In the genomic region with DNA sequence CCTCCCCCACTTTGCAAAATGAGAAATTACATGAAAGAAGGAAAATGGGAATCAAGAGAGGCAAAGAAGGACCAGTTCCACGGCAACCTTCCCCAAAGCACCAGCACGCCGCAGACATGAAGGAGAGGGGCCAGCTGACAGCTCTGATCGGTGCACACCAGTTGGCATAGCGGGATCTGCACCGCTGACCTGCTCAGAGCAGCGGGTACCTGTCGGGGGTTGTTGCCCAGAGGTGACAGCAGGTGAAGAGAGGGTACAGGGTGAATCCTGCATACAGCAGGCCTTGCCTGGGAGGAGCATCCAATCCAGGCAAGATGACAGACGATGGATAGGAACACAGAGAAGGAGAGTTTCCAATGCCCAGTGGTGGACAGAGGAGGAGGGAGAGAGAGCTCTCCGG, we compare ENCODE assay signal across 11 cellular contexts. TPM values are rescaled to one million over a fixed set of nuclear protein-coding genes. Genes with fewer than 3 reads are reported as not detected.
A peak's percentile ranks its signal among the peaks of the same experiment; 100 is the strongest.
DNase-seq lines count a peak whose midpoint lies in the region; ATAC-seq and TF ChIP-seq lines count a peak whose summit lies in the region.
"Had no signal": no experiment of that assay in that cellular context is flagged by ENCODE, and none has a peak within 500 bp of the region (broad histone marks: within the 10 kb centered on the region; RNA-seq: fewer than 3 reads in every experiment).

No MANE protein-coding gene starts in this region.

- in situ Hi-C loops in gastrocnemius medialis (cut with MboI; ENCODE audit: low sequenced_read_pairs in 4 of 4), result no loop called here

- TF ChIP-seq CTCF in fibroblast of pulmonary artery (IDR thresholded peaks at IDR 0.05; ENCODE audit: low read length, missing control alignments) (no peak), gastrocnemius medialis (IDR thresholded peaks at IDR 0.05 in 4 of 5, conservative IDR thresholded peaks at IDR 0.05 in 1 of 5) (no peak)

- H3K4me1 ChIP-seq in BLaER1 treated with 17β-estradiol and CSF1 and Interleukin-3, amounts not matched to agents 10 nM and 100 nM, result peaks cover 94 to 100% (median 99%) of the 10 kb centered on the region in 10 experiments
- peaks cover 40 to 48% of the 10 kb centered on the region in 2 donors for H3K4me1 ChIP-seq in gastrocnemius medialis

- peak overlapping the region in 5 of 10 experiments; percentile 13 to 34 (median 24); a peak in 6 of 20 replicates for H3K4me3 ChIP-seq in BLaER1 treated with 17β-estradiol and CSF1 and Interleukin-3, amounts not matched to agents 10 nM and 100 nM
- peak overlapping the region; percentile 61; the same call in 1 of the 2 replicates for H3K4me3 ChIP-seq in SK-N-MC
- H3K4me3 ChIP-seq in fibroblast of pulmonary artery (replicated peaks; ENCODE audit: low read depth, low read length), result peak overlapping the region; percentile 2
- H3K4me3 ChIP-seq in gastrocnemius medialis, result peak overlapping the region in 1 of 4 donors; percentile 22

- H4K20me1 ChIP-seq in BLaER1 treated with 17β-estradiol and CSF1 and Interleukin-3, amounts not matched to agents 10 nM and 100 nM, result peaks cover 3 to 74% (median 27%) of the 10 kb centered on the region in 11 experiments; a peak in 18 of 22 replicates

- DNase-seq in SK-N-MC (ENCODE audit: low read depth, low spot score) (no peak), fibroblast of pulmonary artery (ENCODE audit: low read depth) (no peak), gastrocnemius medialis (no peak), foreskin melanocyte (no peak), NCI-H2081 (lab: John Stamatoyannopoulos, UW) (no peak)
- DNase-seq in stimulated activated CD4-positive, alpha-beta T cell treated with anti-CD3 and anti-CD28 coated beads, Interleukin-4, amount 100 ng/mL, for 1 hour, result no peak
- DNase-seq: activated effector memory CD4-positive, alpha-beta T cell treated with anti-CD3 and anti-CD28 coated beads, Interleukin-2, amount 50 U/mL, for 16 hours; DMS53; midbrain had no signal

- TF ChIP-seq POLR2A in gastrocnemius medialis (IDR thresholded peaks at IDR 0.05), result no peak

- H3K27me3 ChIP-seq in BLaER1 treated with 17β-estradiol and CSF1 and Interleukin-3, amounts not matched to agents 10 nM and 100 nM, result no peaks in the 10 kb centered on the region
- no peaks in the 10 kb centered on the region for H3K27me3 ChIP-seq in gastrocnemius medialis

- peak overlapping the region; percentile 31 to 70 (median 66); a peak in 18 of 22 replicates for H3K9ac ChIP-seq in BLaER1 treated with 17β-estradiol and CSF1 and Interleukin-3, amounts not matched to agents 10 nM and 100 nM
- peak overlapping the region; percentile 56 for H3K9ac ChIP-seq in SK-N-MC (ENCODE audit: insufficient read length)

- ATAC-seq in gastrocnemius medialis (no peak), GM18858 (IDR thresholded peaks at IDR 0.05; ENCODE audit: unreplicated experiment) (no peak)

- 0 out of 22 replicates have a peak, but pooled peaks cover 0 to 9% (median 0%) of the 10 kb centered on the region in 11 experiments for H3K9me3 ChIP-seq in BLaER1 treated with 17β-estradiol and CSF1 and Interleukin-3, amounts not matched to agents 10 nM and 100 nM (replicated peaks in 1 of 11)
- H3K9me3 ChIP-seq in SK-N-MC (ENCODE audit: low read depth, low read length) (no peaks in the 10 kb centered on the region), gastrocnemius medialis (no peaks in the 10 kb centered on the region)

- peaks cover 1 to 56% (median 11%) of the 10 kb centered on the region in 11 experiments; a peak in 15 of 22 replicates for H3K36me3 ChIP-seq in BLaER1 treated with 17β-estradiol and CSF1 and Interleukin-3, amounts not matched to agents 10 nM and 100 nM
- peaks cover 4% of the 10 kb centered on the region; the same call in 1 of the 2 replicates for H3K36me3 ChIP-seq in SK-N-MC (ENCODE audit: insufficient read depth, low read length)
- no peaks in the 10 kb centered on the region for H3K36me3 ChIP-seq in gastrocnemius medialis

- H3K27ac ChIP-seq in BLaER1 treated with 17β-estradiol and CSF1 and Interleukin-3, amounts not matched to agents 10 nM and 100 nM, result peak overlapping the region; percentile 48 to 79 (median 73); a peak in 21 of 22 replicates
- peak overlapping the region; percentile 91 for H3K27ac ChIP-seq in SK-N-MC
- peak overlapping the region; percentile 76 to 85 (median 80) for H3K27ac ChIP-seq in gastrocnemius medialis

- peak overlapping the region; percentile 87 to 98 (median 94) for H3K4me2 ChIP-seq in BLaER1 treated with 17β-estradiol and CSF1 and Interleukin-3, amounts not matched to agents 10 nM and 100 nM

- intact Hi-C loops in gastrocnemius medialis (cut with DNase I; ENCODE audit: low total_unique reads), result no loop called here

RNA-seq across cellular contexts. Expression of a gene that starts 24.1 kb away (rescaled TPM):
- total RNA-seq in gastrocnemius medialis, result under 1 TPM in 1 of 4 donors, not detected in 3; 0.16 TPM

RNA-seq across cellular contexts. Expression of a gene that starts 38.3 kb away (rescaled TPM):
- total RNA-seq in gastrocnemius medialis, result 10 to 100 TPM; 15.2 to 21.1 (median 20.0) TPM

RNA-seq across cellular contexts. Expression of a gene that starts 46.3 kb away (rescaled TPM):
- total RNA-seq in gastrocnemius medialis, result 10 to 100 TPM; 20.4 to 28.7 (median 27.0) TPM
